In the genomic region with DNA sequence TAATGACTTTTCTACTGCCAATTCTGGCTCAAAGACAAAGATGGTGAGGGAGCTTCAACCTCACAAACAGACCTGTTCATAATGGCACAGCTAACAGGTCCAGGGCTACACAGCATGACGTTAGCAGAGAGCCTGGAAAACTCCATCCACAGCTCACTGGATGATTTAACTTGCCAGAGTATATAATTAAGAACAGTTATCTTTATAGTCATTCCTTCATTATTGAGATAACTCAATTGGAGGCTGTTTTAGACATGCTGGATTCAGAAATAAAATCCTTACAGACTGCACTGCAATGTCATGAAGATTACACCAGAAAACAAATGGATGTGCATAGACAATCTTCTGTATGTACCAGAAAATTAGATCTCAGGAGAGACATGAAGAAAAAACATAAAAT, we compare ENCODE assay signal across 26 cellular contexts. TPM values are rescaled to one million over a fixed set of nuclear protein-coding genes. Genes with fewer than 3 reads are reported as not detected.
"Had no signal": no experiment of that assay in that cellular context is flagged by ENCODE, and none has a peak within 500 bp of the region (broad histone marks: within the 10 kb centered on the region; RNA-seq: fewer than 3 reads in every experiment).

No MANE protein-coding gene starts in this region.

- H3K9me3 ChIP-seq: esophagus squamous epithelium, heart right ventricle, left lung, mucosa of descending colon, prostate gland, sigmoid colon, stomach, thyroid gland had no signal

- FAIRE-seq: endothelial cell of umbilical vein, islet of Langerhans had no signal

- H3K27me3 ChIP-seq: esophagus squamous epithelium, heart right ventricle, left lung, sigmoid colon, stomach, thyroid gland had no signal

- H3K4me3 ChIP-seq: coronary artery, esophagus squamous epithelium, heart right ventricle, left lung, mucosa of descending colon, prostate gland, sigmoid colon, stomach, thyroid gland had no signal

- H3K27ac ChIP-seq: coronary artery, esophagus squamous epithelium, heart right ventricle, left lung, prostate gland, sigmoid colon, stomach, thyroid gland had no signal

- H3K4me1 ChIP-seq: esophagus squamous epithelium, heart right ventricle, left lung, prostate gland, sigmoid colon, stomach, thyroid gland had no signal

- DNase-seq: dermis blood vessel endothelial cell; effector memory CD4-positive, alpha-beta T cell; esophagus squamous epithelium; foreskin melanocyte; glutamatergic neuron; heart right ventricle; hippocampal formation; left cardiac atrium; mesenchymal stem cell; mucosa of descending colon; naive B cell; nucleus accumbens; right cardiac atrium; sigmoid colon; stimulated activated CD4-positive, alpha-beta T cell treated with anti-CD3 and anti-CD28 coated beads, Interleukin-2, amount 100 ng/mL, for 24 hours; stimulated activated CD4-positive, alpha-beta T cell treated with anti-CD3 and anti-CD28 coated beads, Interleukin-4, amount 100 ng/mL, for 24 hours; stimulated activated naive CD4-positive, alpha-beta T cell treated with Interleukin-2 at 50 U/mL for 16 hours; stomach; thyroid gland; trophoblast cell had no signal

- H3K36me3 ChIP-seq: left lung, prostate gland, sigmoid colon, stomach, thyroid gland had no signal

RNA-seq across cellular contexts. Expression of a gene that starts 55.1 kb away (rescaled TPM):
- total RNA-seq: natural killer cell treated with Interleukin-12 subunit alpha and Interleukin-12 subunit beta and Interleukin-15 and Interleukin-18, amount 100 ng/mL, for 72 hours; right cardiac atrium had no signal
